25 cellular contexts compared by ENCODE assay signal in genomic region chr11:69491071-69492031, GRCh38. TPM values are rescaled to one million over a fixed set of nuclear protein-coding genes. Genes with fewer than 3 reads are reported as not detected.
DNase-seq lines count a peak whose midpoint lies in the region; ATAC-seq, FAIRE-seq and TF ChIP-seq lines count a peak whose summit lies in the region.
"Had no signal": no experiment of that assay in that cellular context is flagged by ENCODE, and none has a peak within 500 bp of the region (broad histone marks: within the 10 kb centered on the region; RNA-seq: fewer than 3 reads in every experiment).

No MANE protein-coding gene starts in this region.

- peak overlapping the region in 1 of 2 experiments; percentile 19 for H2BK12ac ChIP-seq in mesenchymal stem cell (ENCODE audit: low read length in 2 of 2)

- intact Hi-C loops in Right ventricle myocardium inferior (cut with DNase I) (no loop called here), cardiac septum (cut with DNase I) (no loop called here), psoas muscle (cut with DNase I) (loop anchor here in 1 of 2 donors (5.0 kb wide), 1 partner anchor 44 kb away; no protein-coding TSS in a partner anchor), transverse colon (cut with DNase I; ENCODE audit: low total_unique reads) (no loop called here)

- peak overlapping the region; percentile 7 for H2BK15ac ChIP-seq in mesenchymal stem cell (ENCODE audit: low read depth, poor library complexity, severe bottlenecking)

- H3K9me3 ChIP-seq in mesenchymal stem cell (ENCODE audit: control insufficient read depth, low read length) (no peaks in the 10 kb centered on the region), psoas muscle (no peaks in the 10 kb centered on the region), transverse colon (no peaks in the 10 kb centered on the region)
- H3K9me3 ChIP-seq: BLaER1 had no signal

- H4K8ac ChIP-seq in mesenchymal stem cell (ENCODE audit: low read length), result no peak overlapping the region

- no peak overlapping the region for H3K4me2 ChIP-seq in mesenchymal stem cell (ENCODE audit: low read length, poor library complexity, severe bottlenecking)
- H3K4me2 ChIP-seq: BLaER1 had no signal

- DNase-seq in Right ventricle myocardium inferior (ENCODE audit: missing footprints) (peak; percentile 47), cardiac septum (ENCODE audit: low spot score) (no peak), bronchial epithelial cell (ENCODE audit: low read depth) (no peak), mesenchymal stem cell (no peak), psoas muscle (peak; percentile 11 to 28), DMS53 (lab: John Stamatoyannopoulos, UW) (no peak), transverse colon (no peak)
- no peak for DNase-seq in activated CD4-positive, alpha-beta T cell treated with anti-CD3 and anti-CD28 coated beads for 48 hours
- DNase-seq: ACHN; CD4-positive, alpha-beta memory T cell; GM23248; KBM-7; MM.1S; NCI-H1092; NCI-H1436; NCI-H1930; NCI-H510A; NCI-H748 treated with DMSO at 0.1 percent for 48 hours had no signal

- no peak overlapping the region for H3K4ac ChIP-seq in mesenchymal stem cell (ENCODE audit: low read depth in 1 of 2, low read length in 2 of 2)

- 94% methylated on average over 21 of the region's 22 CpGs for WGBS in mesenchymal stem cell
- 91 to 94% (median 92%) methylated on average over 22 of the region's 22 CpGs for WGBS in psoas muscle, 3 donors
- 82 to 85% methylated on average over 13 to 22 of the region's 22 CpGs for WGBS in transverse colon (ENCODE audit: low coverage in 1 of 2), 2 donors

- H3K4me3 ChIP-seq in bronchial epithelial cell (ENCODE audit: low read depth, low read length) (no peak overlapping the region), mesenchymal stem cell (ENCODE audit: insufficient read depth in 1 of 2, low read depth in 1 of 2, low read length in 2 of 2) (no peak overlapping the region), psoas muscle (no peak overlapping the region), transverse colon (no peak overlapping the region)
- H3K4me3 ChIP-seq: BLaER1, GM23248 had no signal

- no peak overlapping the region for H2BK5ac ChIP-seq in mesenchymal stem cell (ENCODE audit: low read depth, low read length, poor library complexity, severe bottlenecking)

- peak overlapping the region in 1 of 2 experiments; percentile 11 for H3K23ac ChIP-seq in mesenchymal stem cell (ENCODE audit: low read length in 2 of 2)

- peak overlapping the region in 1 of 2 experiments; percentile 60 for H3K14ac ChIP-seq in mesenchymal stem cell (ENCODE audit: low read length in 2 of 2)

- H2AFZ ChIP-seq in mesenchymal stem cell (ENCODE audit: low read depth, low read length), result no peak overlapping the region
- H2AFZ ChIP-seq: GM23248 had no signal

- H3K36me3 ChIP-seq in bronchial epithelial cell (ENCODE audit: control insufficient read depth, insufficient read depth, low read length) (no peaks in the 10 kb centered on the region), mesenchymal stem cell (ENCODE audit: control insufficient read depth in 1 of 2, insufficient read depth in 2 of 2, low read depth in 1 of 2, low read length in 2 of 2) (peaks cover 0 to 5% of the 10 kb centered on the region in 2 experiments), psoas muscle (ENCODE audit: insufficient read depth in 1 of 2, low read depth in 1 of 2) (no peaks in the 10 kb centered on the region), transverse colon (no peaks in the 10 kb centered on the region)
- H3K36me3 ChIP-seq: BLaER1 had no signal

- H3K27ac ChIP-seq in mesenchymal stem cell (ENCODE audit: low read length, poor library complexity, severe bottlenecking) (no peak overlapping the region), psoas muscle (no peak overlapping the region), transverse colon (no peak overlapping the region)
- H3K27ac ChIP-seq: 22Rv1, BLaER1, GM23248, RWPE1 had no signal

- ATAC-seq in Right ventricle myocardium inferior (no peak), psoas muscle (no peak)
- ATAC-seq: HCT116 had no signal

- in situ Hi-C loops in transverse colon (cut with MboI; ENCODE audit: low pct_ligation_motif_present in 1 of 4, low pct_unique_long_range_greater_than_20kb in 1 of 4, low sequenced_read_pairs in 3 of 4), result no loop called here

- H3K9ac ChIP-seq in mesenchymal stem cell (ENCODE audit: low read length), result no peak overlapping the region
- H3K9ac ChIP-seq: BLaER1, GM23248 had no signal

- H4K91ac ChIP-seq in mesenchymal stem cell (ENCODE audit: low read length), result no peak overlapping the region

- H3K4me1 ChIP-seq in mesenchymal stem cell (ENCODE audit: control insufficient read depth, insufficient read depth, low read depth, low read length), result peaks cover 8% of the 10 kb centered on the region
- H3K4me1 ChIP-seq in psoas muscle, result peaks cover 14% of the 10 kb centered on the region
- peaks cover 0 to under 1% (median 0%) of the 10 kb centered on the region in 4 donors for H3K4me1 ChIP-seq in transverse colon
- H3K4me1 ChIP-seq: BLaER1 had no signal

- no peak overlapping the region for H3K18ac ChIP-seq in mesenchymal stem cell (ENCODE audit: low read depth in 1 of 2, low read length in 2 of 2)

- no peak overlapping the region for H2BK120ac ChIP-seq in mesenchymal stem cell (ENCODE audit: low read depth, low read length)

- FAIRE-seq in bronchial epithelial cell (lab: Jason Lieb, UNC), result peak; percentile 28
- FAIRE-seq: G401.6, GM12892 had no signal

- no peak for TF ChIP-seq EP300 in transverse colon (IDR thresholded peaks at IDR 0.05; ENCODE audit: low read depth)

- TF ChIP-seq POLR2A in transverse colon (IDR thresholded peaks at IDR 0.05), result no peak

- H3K27me3 ChIP-seq in bronchial epithelial cell (ENCODE audit: control insufficient read depth, insufficient read depth, low read length) (peaks cover under 1% of the 10 kb centered on the region), mesenchymal stem cell (ENCODE audit: control insufficient read depth in 1 of 2, insufficient read depth in 1 of 2, low read length in 2 of 2) (peaks cover 5 to 6% of the 10 kb centered on the region in 2 experiments), psoas muscle (ENCODE audit: insufficient read depth in 3 of 3, low read length in 2 of 3) (no peaks in the 10 kb centered on the region), transverse colon (no peaks in the 10 kb centered on the region)
- H3K27me3 ChIP-seq: BLaER1 had no signal

- no peak overlapping the region for H2AK5ac ChIP-seq in mesenchymal stem cell (ENCODE audit: low read length, severe bottlenecking)

- TF ChIP-seq CTCF in bronchial epithelial cell (IDR thresholded peaks at IDR 0.05; ENCODE audit: insufficient read depth, low read length, severe bottlenecking) (no peak), psoas muscle (IDR thresholded peaks at IDR 0.05) (no peak), transverse colon (IDR thresholded peaks at IDR 0.05) (no peak)

- no peaks in the 10 kb centered on the region for H3K79me1 ChIP-seq in mesenchymal stem cell (replicated peaks; ENCODE audit: low read length, poor library complexity, severe bottlenecking)

RNA-seq across cellular contexts. Expression of gene LINC01488, which starts 9.9 kb away (rescaled TPM):
- total RNA-seq in Right ventricle myocardium inferior (0.08 TPM), cardiac septum (0.19 TPM), bronchial epithelial cell (not detected in 2 replicates), psoas muscle (not detected), transverse colon (not detected)
- not detected for polyA plus RNA-seq in mesenchymal stem cell (2013, experiment 1 of 2)
- polyA plus RNA-seq in mesenchymal stem cell (2013, experiment 2 of 2), result not detected
- polyA plus RNA-seq in psoas muscle, result under 1 TPM in 1 of 3 donors, not detected in 2; 0.03 TPM
- total RNA-seq: CD4-positive, alpha-beta memory T cell; Daoy; GM23248 had no signal
- polyA plus RNA-seq: CD4-positive, alpha-beta memory T cell; GM23248 had no signal

Comparison
In these comparisons a context has a peak if more than half of its experiments do, and no peak if none do; other contexts are left out.
1. DNase-seq: peak in Right ventricle myocardium inferior (single experiment) and psoas muscle (2 of 2); none in cardiac septum (single experiment), bronchial epithelial cell (single experiment), mesenchymal stem cell (single experiment), DMS53 (single experiment), transverse colon (single experiment) and activated CD4-positive, alpha-beta T cell treated with anti-CD3 and anti-CD28 coated beads for 48 hours (single experiment).